ENCODE assay signal across 14 cellular contexts in the genomic region with DNA sequence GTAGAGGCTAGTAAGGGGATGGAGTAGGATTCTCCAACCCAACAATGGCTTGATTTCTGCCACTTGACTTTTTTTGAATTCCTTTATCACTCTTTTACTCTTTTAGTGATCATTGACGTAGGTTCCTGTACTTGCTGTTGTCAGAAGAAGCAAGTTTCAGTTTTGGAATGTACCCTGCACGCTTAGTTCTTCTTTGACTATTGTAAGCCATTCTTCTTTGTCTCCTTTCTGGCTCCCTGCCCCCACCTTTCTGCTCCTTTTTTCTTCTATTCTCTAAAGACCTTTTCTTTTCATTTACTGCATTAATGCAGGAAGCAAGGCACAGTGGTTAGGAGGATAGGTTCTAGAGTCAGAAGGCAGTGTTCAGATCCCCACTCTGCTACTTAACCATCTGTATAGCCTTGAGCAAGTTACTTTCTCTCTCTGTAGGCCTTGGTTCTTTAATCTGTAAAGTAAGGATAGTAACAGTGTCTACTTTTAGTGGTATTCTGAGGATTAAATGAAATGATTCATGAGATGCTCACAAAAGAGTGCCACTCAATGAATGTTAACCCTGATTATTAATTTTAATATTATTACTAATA. TPM values are rescaled to one million over a fixed set of nuclear protein-coding genes. Genes with fewer than 3 reads are reported as not detected.
A peak's percentile ranks its signal among the peaks of the same experiment; 100 is the strongest.
DNase-seq lines count a peak whose midpoint lies in the region; ATAC-seq, FAIRE-seq and TF ChIP-seq lines count a peak whose summit lies in the region.
"Had no signal": no experiment of that assay in that cellular context is flagged by ENCODE, and none has a peak within 500 bp of the region (broad histone marks: within the 10 kb centered on the region; RNA-seq: fewer than 3 reads in every experiment).

No MANE protein-coding gene starts in this region.

- intact Hi-C loops in GM12878 (cut with micrococcal nuclease; ENCODE audit: unreplicated experiment): no loop called here

- TF ChIP-seq EP300 in GM12878 (IDR thresholded peaks at IDR 0.05; ENCODE audit: borderline replicate concordance in 1 of 2, control insufficient read depth in 1 of 2, low read depth in 2 of 2, low read length in 2 of 2): no peak

- no peaks in the 10 kb centered on the region for H3K4me1 ChIP-seq in GM12878 (ENCODE audit: control insufficient read depth, insufficient read depth, low read length)
- H3K4me1 ChIP-seq: colonic mucosa had no signal

- POLR2A ChIA-PET in GM12878 (lab: Charles Lee): no interaction called here

- no peak overlapping the region for H3K27ac ChIP-seq in GM12878 (ENCODE audit: control insufficient read depth, insufficient read depth)
- H3K27ac ChIP-seq: colonic mucosa had no signal

- CTCF ChIA-PET in GM12878 (lab: Yijun Ruan, JAX): no interaction called here

- RAD21 ChIA-PET in GM12878 (lab: Charles Lee; ENCODE audit: unreplicated experiment): no interaction called here

- TF ChIP-seq POLR2A in GM18505 (IDR thresholded peaks at IDR 0.05; ENCODE audit: borderline replicate concordance, extremely low read depth, insufficient read depth, insufficient read length) (no peak), GM12878 (IDR thresholded peaks at IDR 0.05; ENCODE audit: low read depth, low read length) (no peak)

- DNase-seq in GM12878 (ENCODE audit: low read depth, low spot score): no peak
- no peak for DNase-seq in GM19240 (ENCODE audit: insufficient read length, low spot score)
- no peak for DNase-seq in NCI-H2107 (lab: John Stamatoyannopoulos, UW)
- DNase-seq in DMS79 treated with DMSO at 0.1 percent for 48 hours (lab: John Stamatoyannopoulos, UW): no peak
- DNase-seq: colonic mucosa; NCI-H2227 treated with DMSO at 0.1 percent for 48 hours; stimulated activated CD4-positive, alpha-beta T cell treated with anti-CD3 and anti-CD28 coated beads, Interleukin-4, amount 100 ng/mL, for 24 hours had no signal

- no peaks in the 10 kb centered on the region for H3K79me2 ChIP-seq in GM12878 (ENCODE audit: control insufficient read depth, insufficient read depth, low read length)

- H4K20me1 ChIP-seq in GM12878 (ENCODE audit: control insufficient read depth, insufficient read depth): no peaks in the 10 kb centered on the region

- FAIRE-seq in GM12878 (lab: Jason Lieb, UNC): no peak

- H3K27me3 ChIP-seq in GM12878 (replicated peaks in 1 of 2; ENCODE audit: control insufficient read depth in 2 of 2, insufficient read depth in 2 of 2, low read length in 1 of 2): no peaks in the 10 kb centered on the region
- H3K27me3 ChIP-seq: colonic mucosa had no signal

- peak; percentile 88 for ATAC-seq in GM18505 (IDR thresholded peaks at IDR 0.05; ENCODE audit: unreplicated experiment)
- ATAC-seq in GM19467 (IDR thresholded peaks at IDR 0.05; ENCODE audit: unreplicated experiment): peak; percentile 65
- ATAC-seq in HG02981 (IDR thresholded peaks at IDR 0.05; ENCODE audit: unreplicated experiment): peak; percentile 62
- peak; percentile 76 for ATAC-seq in GM12878
- ATAC-seq in GM21717 (IDR thresholded peaks at IDR 0.05; ENCODE audit: unreplicated experiment): no peak

- H3K9me3 ChIP-seq in GM12878 (replicated peaks; ENCODE audit: control insufficient read depth, insufficient read depth, low read length): no peaks in the 10 kb centered on the region; the same call in 2 of the 3 replicates
- H3K9me3 ChIP-seq: colonic mucosa had no signal

- peak overlapping the region; percentile 35; the same call in 1 of the 2 replicates for H2AFZ ChIP-seq in GM12878 (ENCODE audit: control insufficient read depth, low read depth, low read length)

- no peak for TF ChIP-seq RAD21 in GM12878 (IDR thresholded peaks at IDR 0.05; ENCODE audit: insufficient read depth, low read depth, low read length)

- 25% methylated on average over 2 of the region's 2 CpGs for WGBS in GM12878 (ENCODE audit: insufficient coverage, insufficient replicate concordance, low lambda C conversion rate, missing lambda C conversion rate)

- H3K4me2 ChIP-seq in GM12878 (ENCODE audit: control insufficient read depth, insufficient read depth): peak overlapping the region; percentile 19; the same call in 1 of the 2 replicates

- in situ Hi-C loops in GM12878 (cut with MboI): no loop called here

- no peaks in the 10 kb centered on the region for H3K36me3 ChIP-seq in GM12878 (ENCODE audit: control insufficient read depth in 2 of 2, insufficient read depth in 2 of 2, low read length in 1 of 2)
- H3K36me3 ChIP-seq: colonic mucosa had no signal

- TF ChIP-seq CTCF in GM12878 (IDR thresholded peaks at IDR 0.05 in 2 of 3, conservative IDR thresholded peaks at IDR 0.05 in 1 of 3; ENCODE audit: control insufficient read depth in 2 of 3, extremely low read depth in 1 of 3, insufficient read depth in 1 of 3, low read depth in 3 of 3, low read length in 3 of 3): no peak

- BruUV-seq in GM12878 (replicated peaks; lab: Mats Ljungman, UMichigan): no TSS peak

- SMC1A ChIA-PET in GM12878 (lab: Charles Lee; ENCODE audit: uncharacterized antibody, unreplicated experiment): no interaction called here

- H3K4me3 ChIP-seq in GM12878: no peak overlapping the region
- H3K4me3 ChIP-seq: colonic mucosa had no signal

- no peak overlapping the region for H3K9ac ChIP-seq in GM12878 (ENCODE audit: control insufficient read depth, insufficient read depth, low read length)

TF ChIP-seq in GM12878, 131 proteins besides CTCF, POLR2A, EP300 and RAD21:
- TF ChIP-seq POLR2AphosphoS5 (IDR thresholded peaks at IDR 0.05; ENCODE audit: low read length) (no peak), JUNB (IDR thresholded peaks at IDR 0.05) (peak; percentile 35; the same call in 1 of the 2 replicates), CREB1 (IDR thresholded peaks at IDR 0.05; ENCODE audit: low read depth) (peak; percentile 51; the same call in 1 of the 2 replicates), CBX3 (IDR thresholded peaks at IDR 0.05; ENCODE audit: borderline replicate concordance, low read depth) (no peak), CREM (IDR thresholded peaks at IDR 0.05; ENCODE audit: low read depth) (0 out of 2 replicates have a peak, but pooled peaks have one; percentile 22), YBX1 (IDR thresholded peaks at IDR 0.05) (no peak)
- TF ChIP-seq, protein P1, sequence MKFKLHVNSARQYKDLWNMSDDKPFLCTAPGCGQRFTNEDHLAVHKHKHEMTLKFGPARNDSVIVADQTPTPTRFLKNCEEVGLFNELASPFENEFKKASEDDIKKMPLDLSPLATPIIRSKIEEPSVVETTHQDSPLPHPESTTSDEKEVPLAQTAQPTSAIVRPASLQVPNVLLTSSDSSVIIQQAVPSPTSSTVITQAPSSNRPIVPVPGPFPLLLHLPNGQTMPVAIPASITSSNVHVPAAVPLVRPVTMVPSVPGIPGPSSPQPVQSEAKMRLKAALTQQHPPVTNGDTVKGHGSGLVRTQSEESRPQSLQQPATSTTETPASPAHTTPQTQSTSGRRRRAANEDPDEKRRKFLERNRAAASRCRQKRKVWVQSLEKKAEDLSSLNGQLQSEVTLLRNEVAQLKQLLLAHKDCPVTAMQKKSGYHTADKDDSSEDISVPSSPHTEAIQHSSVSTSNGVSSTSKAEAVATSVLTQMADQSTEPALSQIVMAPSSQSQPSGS (IDR thresholded peaks at IDR 0.05; ENCODE audit: low read length): no peak

RNA-seq across cellular contexts. Expression of a gene that starts 33.8 kb away (rescaled TPM):
- total RNA-seq in GM12878 (2013; cell fraction: nucleolus; rRNA removed): not detected in 2 replicates
- not detected in 2 replicates for total RNA-seq in GM12878 (2014; rRNA removed)
- total RNA-seq in GM12878 (2014; rRNA removed; fragmentation: Illumina TruSeq; extraction: Trizol): not detected in 2 replicates
- not detected in 2 replicates for total RNA-seq in GM12878 (2021)
- not detected for polyA plus RNA-seq in GM12878 (2011; ENCODE audit: low read depth)
- polyA plus RNA-seq in GM12878 (2011; rRNA removed): not detected in 2 replicates
- polyA plus RNA-seq in GM12878 (2011; cell fraction: cytosol; rRNA removed): not detected in 2 replicates
- polyA plus RNA-seq in GM12878 (2011; cell fraction: nucleus; rRNA removed): not detected in 2 replicates
- not detected in 2 replicates for polyA plus RNA-seq in GM12878 (2012)
- not detected in 2 replicates for polyA plus RNA-seq in GM12878 (2014; fragmentation: Illumina TruSeq; extraction: Trizol)
- not detected for polyA plus RNA-seq in GM12878 (2014; fragmentation: Nextera tagmentation; extraction: Ambion mirVana)
- polyA plus RNA-seq in GM12878 (2014; rRNA removed): not detected in 2 replicates
- not detected for polyA plus RNA-seq in GM12878 (2016; fragmentation: Nextera tagmentation; extraction: Ambion mirVana)
- polyA minus RNA-seq in GM12878 (2011; rRNA and poly(A)+ RNA removed): not detected in 2 replicates
- not detected in 2 replicates for polyA minus RNA-seq in GM12878 (2011; cell fraction: cytosol; rRNA and poly(A)+ RNA removed)
- polyA minus RNA-seq in GM12878 (2011; cell fraction: nucleus; rRNA and poly(A)+ RNA removed): not detected in 2 replicates
- total RNA-seq: CD4-positive, CD25-positive, alpha-beta regulatory T cell; colonic mucosa; mononuclear cell; pulmonary artery endothelial cell had no signal
- polyA plus RNA-seq: CD4-positive, CD25-positive, alpha-beta regulatory T cell had no signal

RNA-seq across cellular contexts. Expression of a gene that starts 37.5 kb away (rescaled TPM):
- not detected in 2 replicates for total RNA-seq in GM12878 (2013; cell fraction: nucleolus; rRNA removed)
- total RNA-seq in GM12878 (2014; rRNA removed) (0.60 TPM in 1 of 2 replicates, not detected in the other), GM12878 (2014; rRNA removed; fragmentation: Illumina TruSeq; extraction: Trizol) (0.36 and 0.46 TPM in 2 replicates), GM12878 (2021) (0.77 TPM in 1 of 2 replicates, not detected in the other)
- polyA plus RNA-seq in GM12878 (2011; ENCODE audit: low read depth): 4.5 TPM
- polyA plus RNA-seq in GM12878 (2011; rRNA removed) (1.0 and 2.5 TPM in 2 replicates), GM12878 (2014; fragmentation: Illumina TruSeq; extraction: Trizol) (0.43 and 0.48 TPM in 2 replicates), GM12878 (2014; fragmentation: Nextera tagmentation; extraction: Ambion mirVana) (under 1 TPM; 0.32 to 0.64 TPM), GM12878 (2014; rRNA removed) (0.60 TPM in 1 of 2 replicates, not detected in the other), GM12878 (2016; fragmentation: Nextera tagmentation; extraction: Ambion mirVana) (under 1 TPM; 0.63 to 0.80 TPM)
- polyA plus RNA-seq in GM12878 (2011; cell fraction: cytosol; rRNA removed): 0.64 and 0.76 TPM in 2 replicates
- polyA plus RNA-seq in GM12878 (2011; cell fraction: nucleus; rRNA removed): 0.41 and 0.43 TPM in 2 replicates
- 3.8 and 4.6 TPM in 2 replicates for polyA plus RNA-seq in GM12878 (2012)
- polyA minus RNA-seq in GM12878 (2011; rRNA and poly(A)+ RNA removed): 0.62 TPM in 1 of 2 replicates, not detected in the other
- not detected in 2 replicates for polyA minus RNA-seq in GM12878 (2011; cell fraction: cytosol; rRNA and poly(A)+ RNA removed)
- polyA minus RNA-seq in GM12878 (2011; cell fraction: nucleus; rRNA and poly(A)+ RNA removed): not detected in 2 replicates
- total RNA-seq: CD4-positive, CD25-positive, alpha-beta regulatory T cell had no signal
